In the genomic region with DNA sequence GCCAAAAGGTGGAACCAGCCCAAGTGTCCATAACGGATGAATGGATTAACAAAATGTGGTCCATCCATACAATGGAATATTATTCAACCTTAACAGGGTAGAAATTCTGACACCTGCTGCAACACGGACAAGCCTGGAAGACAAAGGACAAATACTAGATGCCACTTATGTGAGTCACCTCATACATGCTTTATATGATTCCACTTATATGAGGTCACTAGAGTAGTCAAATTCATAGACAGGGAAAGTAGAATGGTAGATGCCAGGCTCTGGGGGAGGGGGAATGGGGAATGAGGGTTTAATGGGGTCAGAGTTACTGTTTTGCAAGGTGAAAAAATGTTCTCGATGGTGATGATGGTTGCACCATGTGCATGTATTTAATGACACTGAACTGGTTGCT, we compare ENCODE assay signal across 14 cellular contexts. TPM values are rescaled to one million over a fixed set of nuclear protein-coding genes. Genes with fewer than 3 reads are reported as not detected.
DNase-seq lines count a peak whose midpoint lies in the region; ATAC-seq, FAIRE-seq and TF ChIP-seq lines count a peak whose summit lies in the region.
"Had no signal": no experiment of that assay in that cellular context is flagged by ENCODE, and none has a peak within 500 bp of the region (broad histone marks: within the 10 kb centered on the region; RNA-seq: fewer than 3 reads in every experiment).

No MANE protein-coding gene starts in this region.

- H3K27ac Mint-ChIP-seq in astrocyte (ENCODE audit: unreplicated experiment): peak overlapping the region; percentile 66
- H3K27ac Mint-ChIP-seq: T-helper 1 cell treated with Interleukin-12 subunit alpha and Interleukin-12 subunit beta and Interleukin-4 antibody, amounts not matched to agents 30 μg/mL and 1 μg/mL, for 36 hours had no signal

- no peaks in the 10 kb centered on the region for H4K20me1 ChIP-seq in astrocyte (ENCODE audit: insufficient read depth, low read length)

- FAIRE-seq in astrocyte (lab: Jason Lieb, UNC): peak; percentile 39

- no peaks in the 10 kb centered on the region for H3K9me3 Mint-ChIP-seq in astrocyte (ENCODE audit: unreplicated experiment)
- H3K9me3 Mint-ChIP-seq: T-helper 1 cell treated with Interleukin-12 subunit alpha and Interleukin-12 subunit beta and Interleukin-4 antibody, amounts not matched to agents 30 μg/mL and 1 μg/mL, for 36 hours had no signal

- no peaks in the 10 kb centered on the region for H3K9me3 ChIP-seq in astrocyte (ENCODE audit: insufficient read depth, low read depth, low read length)

- H2AFZ ChIP-seq in astrocyte (ENCODE audit: low read depth, low read length): no peak overlapping the region
- H2AFZ ChIP-seq: parathyroid adenoma had no signal

- intact Hi-C loops in dorsolateral prefrontal cortex (cut with DNase I): no loop called here

- H3K27ac ChIP-seq in astrocyte (ENCODE audit: low read depth, low read length): no peak overlapping the region
- H3K27ac ChIP-seq in dorsolateral prefrontal cortex: no peak overlapping the region
- H3K27ac ChIP-seq: parathyroid adenoma had no signal

- H3K9ac ChIP-seq in astrocyte (ENCODE audit: low read length): no peak overlapping the region
- H3K9ac ChIP-seq: parathyroid adenoma had no signal

- peaks cover 6% of the 10 kb centered on the region for H3K4me1 ChIP-seq in astrocyte (ENCODE audit: insufficient read depth, low read length)
- H3K4me1 ChIP-seq: parathyroid adenoma had no signal

- H3K36me3 Mint-ChIP-seq in astrocyte (ENCODE audit: low read depth, unreplicated experiment): no peaks in the 10 kb centered on the region

- no peak for ATAC-seq in HG02571 (IDR thresholded peaks at IDR 0.05; ENCODE audit: unreplicated experiment)
- ATAC-seq in GM21737 (IDR thresholded peaks at IDR 0.05; ENCODE audit: unreplicated experiment): no peak
- ATAC-seq: left ventricle myocardium superior had no signal

- H3K27me3 Mint-ChIP-seq in astrocyte (ENCODE audit: low read depth, unreplicated experiment): no peaks in the 10 kb centered on the region

- DNase-seq in DMS53 (lab: John Stamatoyannopoulos, UW) (peak; percentile 98), LHCN-M2 (ENCODE audit: low read depth) (peak; percentile 88), astrocyte (ENCODE audit: low read depth) (peak; percentile 86), kidney glomerular epithelial cell (lab: John Stamatoyannopoulos, UW) (peak; percentile 93), NCI-H2081 treated with DMSO at 0.1 percent for 48 hours (lab: John Stamatoyannopoulos, UW) (no peak), dorsolateral prefrontal cortex (no peak)
- DNase-seq: amygdala, DMS 273 treated with DMSO at 0.1 percent for 48 hours, left ventricle myocardium superior, NCI-H1436 had no signal

- H3K4me3 Mint-ChIP-seq in astrocyte (ENCODE audit: unreplicated experiment): no peak overlapping the region
- H3K4me3 Mint-ChIP-seq: T-helper 1 cell treated with Interleukin-12 subunit alpha and Interleukin-12 subunit beta and Interleukin-4 antibody, amounts not matched to agents 30 μg/mL and 1 μg/mL, for 36 hours had no signal

- peak overlapping the region; percentile 33 for H3K4me2 ChIP-seq in astrocyte (ENCODE audit: low read length)

- H3K27me3 ChIP-seq in astrocyte (ENCODE audit: insufficient read depth, low read length) (no peaks in the 10 kb centered on the region), dorsolateral prefrontal cortex (no peaks in the 10 kb centered on the region)

- H3K36me3 ChIP-seq in astrocyte (ENCODE audit: insufficient read depth, low read length): no peaks in the 10 kb centered on the region

- H3K79me2 ChIP-seq in astrocyte (ENCODE audit: insufficient read depth, low read length): no peaks in the 10 kb centered on the region
- H3K79me2 ChIP-seq: parathyroid adenoma had no signal

- no peak for TF ChIP-seq CTCF in astrocyte (IDR thresholded peaks at IDR 0.05; ENCODE audit: insufficient read depth, low read depth, low read length)
- TF ChIP-seq CTCF in dorsolateral prefrontal cortex (IDR thresholded peaks at IDR 0.05 in 54 of 56, conservative IDR thresholded peaks at IDR 0.05 in 2 of 56; ENCODE audit: low read depth in 1 of 56, partially characterized antibody in 56 of 56): no peak

- peaks cover 12% of the 10 kb centered on the region for H3K4me1 Mint-ChIP-seq in astrocyte (ENCODE audit: low read depth, unreplicated experiment)

- H3K4me3 ChIP-seq in astrocyte (ENCODE audit: insufficient read depth, low read depth, low read length) (no peak overlapping the region), dorsolateral prefrontal cortex (no peak overlapping the region)

RNA-seq across cellular contexts. Expression of a gene that starts 34.0 kb away (rescaled TPM):
- total RNA-seq in LHCN-M2 (2014; rRNA removed): 23.9 and 32.7 TPM in 2 replicates
- 39.0 TPM for polyA plus RNA-seq in LHCN-M2 (2012)
- total RNA-seq in astrocyte: 25.5 and 29.3 TPM in 2 replicates
- total RNA-seq in dorsolateral prefrontal cortex: 10 to 100 TPM; 18.6 to 63.4 (median 41.6) TPM

RNA-seq across cellular contexts. Expression of a gene that starts 42.3 kb away (rescaled TPM):
- total RNA-seq in LHCN-M2 (2014; rRNA removed): 18.1 and 22.0 TPM in 2 replicates
- polyA plus RNA-seq in LHCN-M2 (2012): 11.8 TPM
- total RNA-seq in astrocyte: 23.9 and 25.1 TPM in 2 replicates
- 10 to 100 TPM; 17.0 to 54.5 (median 31.2) TPM for total RNA-seq in dorsolateral prefrontal cortex

Comparison
In these comparisons a context has a peak if more than half of its experiments do, and no peak if none do; other contexts are left out.
1. DNase-seq: peak in DMS53 (single experiment), LHCN-M2 (single experiment), astrocyte (single experiment) and kidney glomerular epithelial cell (single experiment); none in NCI-H2081 treated with DMSO at 0.1 percent for 48 hours (single experiment) and dorsolateral prefrontal cortex (0 of 10).